1 cellular context compared by ENCODE assay signal in the genomic region with DNA sequence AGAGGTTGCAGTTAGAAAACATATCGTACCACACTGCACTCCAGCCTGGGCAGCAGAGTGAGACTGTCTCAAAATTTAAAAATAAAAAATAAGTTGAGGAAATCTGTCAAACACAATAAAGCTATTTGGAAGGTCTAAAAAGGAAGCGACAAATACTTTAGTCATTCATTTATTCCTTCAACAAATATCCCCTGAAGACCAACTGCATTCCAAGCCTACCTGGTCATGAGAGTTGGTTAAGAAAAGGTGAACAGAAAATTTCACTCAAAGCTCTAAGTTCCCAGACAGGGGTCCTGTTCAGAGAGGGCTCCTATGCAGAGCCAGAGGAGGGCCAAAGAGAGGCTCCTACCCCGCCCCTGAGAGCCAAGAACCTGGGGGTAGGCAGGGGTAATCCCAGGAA.
TF ChIP-seq lines count a peak whose summit lies in the region.

No MANE protein-coding gene starts in this region.

TF ChIP-seq in IMR-90, 13 proteins besides CTCF, POLR2A, EP300 and RAD21:
- TF ChIP-seq, protein P1, sequence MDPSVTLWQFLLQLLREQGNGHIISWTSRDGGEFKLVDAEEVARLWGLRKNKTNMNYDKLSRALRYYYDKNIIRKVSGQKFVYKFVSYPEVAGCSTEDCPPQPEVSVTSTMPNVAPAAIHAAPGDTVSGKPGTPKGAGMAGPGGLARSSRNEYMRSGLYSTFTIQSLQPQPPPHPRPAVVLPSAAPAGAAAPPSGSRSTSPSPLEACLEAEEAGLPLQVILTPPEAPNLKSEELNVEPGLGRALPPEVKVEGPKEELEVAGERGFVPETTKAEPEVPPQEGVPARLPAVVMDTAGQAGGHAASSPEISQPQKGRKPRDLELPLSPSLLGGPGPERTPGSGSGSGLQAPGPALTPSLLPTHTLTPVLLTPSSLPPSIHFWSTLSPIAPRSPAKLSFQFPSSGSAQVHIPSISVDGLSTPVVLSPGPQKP (IDR thresholded peaks at IDR 0.05; ENCODE audit: borderline replicate concordance, low read depth, low read length) = no peak
- TF ChIP-seq CHD1 (IDR thresholded peaks at IDR 0.05; ENCODE audit: low read depth, low read length) (no peak), MAFK (IDR thresholded peaks at IDR 0.05; ENCODE audit: low read depth, low read length) (no peak), SMC3 (IDR thresholded peaks at IDR 0.05; ENCODE audit: low read depth, low read length) (no peak), CEBPB (IDR thresholded peaks at IDR 0.05; ENCODE audit: low read depth, low read length) (no peak), RFX5 (IDR thresholded peaks at IDR 0.05; ENCODE audit: low read depth, low read length) (no peak), BHLHE40 (IDR thresholded peaks at IDR 0.05; ENCODE audit: low read depth, low read length) (no peak), FOS (IDR thresholded peaks at IDR 0.05; ENCODE audit: low read depth, low read length) (no peak), MXI1 (IDR thresholded peaks at IDR 0.05; ENCODE audit: borderline replicate concordance, low read depth, low read length) (no peak), RCOR1 (IDR thresholded peaks at IDR 0.05; ENCODE audit: insufficient replicate concordance, low read length) (no peak), MAZ (IDR thresholded peaks at IDR 0.05; ENCODE audit: borderline replicate concordance, low read depth, low read length) (no peak), NFE2L2 (IDR thresholded peaks at IDR 0.05; ENCODE audit: low read depth, low read length) (no peak)
- TF ChIP-seq, protein P2, sequence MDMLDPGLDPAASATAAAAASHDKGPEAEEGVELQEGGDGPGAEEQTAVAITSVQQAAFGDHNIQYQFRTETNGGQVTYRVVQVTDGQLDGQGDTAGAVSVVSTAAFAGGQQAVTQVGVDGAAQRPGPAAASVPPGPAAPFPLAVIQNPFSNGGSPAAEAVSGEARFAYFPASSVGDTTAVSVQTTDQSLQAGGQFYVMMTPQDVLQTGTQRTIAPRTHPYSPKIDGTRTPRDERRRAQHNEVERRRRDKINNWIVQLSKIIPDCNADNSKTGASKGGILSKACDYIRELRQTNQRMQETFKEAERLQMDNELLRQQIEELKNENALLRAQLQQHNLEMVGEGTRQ (IDR thresholded peaks at IDR 0.05; ENCODE audit: low read depth, low read length) = no peak
